ENCODE assay signal across 7 cellular contexts in genomic region chr2:91549316-91549715, GRCh38.
DNase-seq lines count a peak whose midpoint lies in the region; ATAC-seq and TF ChIP-seq lines count a peak whose summit lies in the region.
"Not testable (repeated sequence)": the region's sequence is repeated elsewhere in the genome, so short reads cannot be mapped to it uniquely, and the experiment has no call there.

No MANE protein-coding gene starts in this region.

- not testable (repeated sequence) for H3K9me3 ChIP-seq in MM.1S (replicated peaks; ENCODE audit: insufficient read depth, low read length); right atrium auricular region; lower lobe of right lung

- not testable (repeated sequence) for H3K4me2 ChIP-seq in MM.1S (ENCODE audit: low read depth, low read length)

- intact Hi-C loops in MCF 10A (cut with micrococcal nuclease); lower lobe of right lung (cut with DNase I); posterior vena cava (cut with DNase I): not testable (repeated sequence)

- H3K27me3 ChIP-seq in MM.1S (replicated peaks; ENCODE audit: insufficient read depth, low read length); foreskin keratinocyte; right atrium auricular region; lower lobe of right lung (ENCODE audit: low read depth): not testable (repeated sequence)

- not testable (repeated sequence) for H3K9ac ChIP-seq in MM.1S (ENCODE audit: low read length)

- not testable (repeated sequence) for H3K4me3 ChIP-seq in MM.1S (ENCODE audit: low read length); right atrium auricular region; lower lobe of right lung

- TF ChIP-seq CTCF in MM.1S (IDR thresholded peaks at IDR 0.05; ENCODE audit: low read length); MCF 10A (IDR thresholded peaks at IDR 0.05; ENCODE audit: unreplicated experiment); foreskin keratinocyte (conservative IDR thresholded peaks at IDR 0.05); right atrium auricular region (IDR thresholded peaks at IDR 0.05); lower lobe of right lung (IDR thresholded peaks at IDR 0.05): not testable (repeated sequence)

- peak overlapping the region; percentile 72; the same call in 1 of the 2 replicates for H3K27ac ChIP-seq in MM.1S (ENCODE audit: low read length)
- H3K27ac ChIP-seq in foreskin keratinocyte, right atrium auricular region, lower lobe of right lung: not testable (repeated sequence)

- DNase-seq in MM.1S = peak; percentile 81
- DNase-seq in MCF 10A (ENCODE audit: unreplicated experiment) = peak; percentile 58
- peak; percentile 27 to 40 for DNase-seq in foreskin keratinocyte
- peak; percentile 55 for DNase-seq in right atrium auricular region (ENCODE audit: low spot score)
- DNase-seq in lower lobe of right lung = peak; percentile 34
- DNase-seq in posterior vena cava (ENCODE audit: low spot score) = peak; percentile 43
- DNase-seq in ureter (ENCODE audit: low spot score) = peak; percentile 40

- not testable (repeated sequence) for BruUV-seq in MCF 10A (replicated peaks; lab: Mats Ljungman, UMichigan)

- not testable (repeated sequence) for H3K79me2 ChIP-seq in MM.1S (ENCODE audit: low read length)

- not testable (repeated sequence) for H2AFZ ChIP-seq in MM.1S (ENCODE audit: low read length)

- H3K4me1 ChIP-seq in MM.1S (ENCODE audit: low read length); foreskin keratinocyte; right atrium auricular region; lower lobe of right lung: not testable (repeated sequence)

- not testable (repeated sequence) for ATAC-seq in foreskin keratinocyte, lower lobe of right lung

- H3K9me3 Mint-ChIP-seq in MCF 10A (ENCODE audit: unreplicated experiment) = not testable (repeated sequence)

- H3K36me3 Mint-ChIP-seq in MCF 10A (ENCODE audit: insufficient read depth, unreplicated experiment) = not testable (repeated sequence)

- H3K4me1 Mint-ChIP-seq in MCF 10A (ENCODE audit: insufficient read depth, unreplicated experiment) = not testable (repeated sequence)

- POLR2A ChIA-PET in MCF 10A (lab: Yijun Ruan, JAX) = not testable (repeated sequence)

- CTCF ChIA-PET in MCF 10A (lab: Yijun Ruan, JAX) = not testable (repeated sequence)

- H3F3A ChIP-seq in MM.1S (ENCODE audit: insufficient read depth, low read length) = not testable (repeated sequence)

- not testable (repeated sequence) for H3K4me3 Mint-ChIP-seq in MCF 10A (ENCODE audit: unreplicated experiment)

- not testable (repeated sequence) for H4K20me1 ChIP-seq in MM.1S (ENCODE audit: insufficient read depth, low read length)

- H3K27me3 Mint-ChIP-seq in MCF 10A (ENCODE audit: insufficient read depth, unreplicated experiment) = not testable (repeated sequence)

- H3K9me2 ChIP-seq in MM.1S (replicated peaks; ENCODE audit: insufficient read depth, low read length) = not testable (repeated sequence)

- H3K36me3 ChIP-seq in MM.1S (replicated peaks; ENCODE audit: insufficient read depth, low read length); right atrium auricular region; lower lobe of right lung: not testable (repeated sequence)

- H3K27ac Mint-ChIP-seq in MCF 10A (ENCODE audit: low read depth, unreplicated experiment) = peak overlapping the region; percentile 77
